In the genomic region with DNA sequence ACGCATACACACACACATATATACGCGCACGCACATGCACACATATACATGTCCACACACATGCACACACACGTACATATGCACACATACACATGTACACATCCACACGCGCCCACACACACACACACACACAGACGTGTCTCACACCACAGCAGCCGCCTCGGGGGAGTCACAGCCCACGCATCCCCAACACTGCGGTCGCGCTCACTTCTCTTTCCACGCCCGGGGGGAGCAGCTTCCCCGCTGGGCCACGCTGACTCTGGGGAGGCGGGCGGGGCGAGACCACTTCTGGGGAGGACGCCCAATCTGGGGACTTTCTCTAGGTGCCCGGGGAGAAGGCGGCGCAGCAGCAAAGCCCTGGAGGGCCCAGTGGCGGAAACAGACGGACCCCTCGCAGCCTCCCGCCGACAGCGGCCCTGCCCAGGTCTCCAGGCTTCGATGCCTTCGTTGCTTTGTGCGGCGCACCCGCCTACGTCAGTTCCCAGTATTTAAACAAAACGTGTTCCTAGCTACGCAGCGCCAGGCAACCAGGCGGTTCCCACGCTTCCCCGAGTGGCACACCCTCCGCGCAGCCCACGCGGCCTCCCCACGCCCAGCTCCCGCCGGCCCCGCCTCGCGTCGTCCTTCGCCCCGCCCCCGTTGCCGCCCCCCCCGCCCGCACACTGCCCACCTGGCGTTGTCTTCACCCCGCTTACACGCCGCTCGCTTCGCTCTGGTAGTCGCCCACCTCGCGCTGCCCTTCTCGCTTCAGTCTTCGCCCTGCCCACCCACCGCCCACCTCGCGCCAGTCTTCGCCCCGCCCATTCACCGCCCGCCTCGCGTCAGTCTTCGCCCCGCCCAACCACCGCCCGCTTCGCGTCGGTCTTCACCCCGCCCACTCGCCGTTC, we compare ENCODE assay signal across 8 cellular contexts. TPM values are rescaled to one million over a fixed set of nuclear protein-coding genes. Genes with fewer than 3 reads are reported as not detected.
DNase-seq lines count a peak whose midpoint lies in the region; ATAC-seq and TF ChIP-seq lines count a peak whose summit lies in the region.

No MANE protein-coding gene starts in this region.

- DNase-seq in BJ (ENCODE audit: low read depth) (no peak), HPDE6-E6E7 (ENCODE audit: extremely low spot score) (peak; percentile 86), dermis blood vessel endothelial cell (peak; percentile 37), midbrain (lab: John Stamatoyannopoulos, UW) (peak; percentile 91), OCI-M1 (lab: John Stamatoyannopoulos, UW) (no peak)
- peak; percentile 84 for DNase-seq in stimulated activated naive B cell treated with anti-CD40 and anti-IgM and Interleukin-4, amounts not matched to agents 10 μg/mL and 1 μg/mL and 100 μg/mL, for 72 hours

- peak; percentile 58 for ATAC-seq in GM19395 (IDR thresholded peaks at IDR 0.05; ENCODE audit: unreplicated experiment)
- peak; percentile 66 to 72 for ATAC-seq in stimulated activated naive B cell treated with anti-CD40 and anti-IgM and Interleukin-4, amounts not matched to agents 10 μg/mL and 1 μg/mL and 100 μg/mL, for 72 hours (replicated peaks)

- peaks cover 17 to 37% of the 10 kb centered on the region in 2 donors for H3K36me3 Mint-ChIP-seq in stimulated activated naive B cell treated with anti-CD40 and anti-IgM and Interleukin-4, amounts not matched to agents 10 μg/mL and 1 μg/mL and 100 μg/mL, for 72 hours

- H3K27me3 ChIP-seq in BJ (ENCODE audit: control insufficient read depth, insufficient read depth, low read length) = no peaks in the 10 kb centered on the region

- CTCF ChIA-PET in BJ (lab: Yijun Ruan, JAX) = interaction anchor here (1.3 to 2.0 kb wide), 2 partner anchors 10 to 120 kb away, joined by 5 to 6 read pairs; no protein-coding TSS in a partner anchor

- POLR2A ChIA-PET in BJ (lab: Charles Lee) = interaction anchor here (0.5 to 0.6 kb wide), 3 partner anchors 48 to 134 kb away, joined by 3 to 20 read pairs (median 12); no protein-coding TSS in a partner anchor

- no peak for TF ChIP-seq CTCF in BJ (IDR thresholded peaks at IDR 0.05; ENCODE audit: insufficient read depth, low read depth, low read length)
- no peak for TF ChIP-seq CTCF in VCaP (conservative IDR thresholded peaks at IDR 0.05)

- H3K4me1 Mint-ChIP-seq in stimulated activated naive B cell treated with anti-CD40 and anti-IgM and Interleukin-4, amounts not matched to agents 10 μg/mL and 1 μg/mL and 100 μg/mL, for 72 hours = peaks cover 23 to 28% of the 10 kb centered on the region in 2 donors

- peaks cover 2% of the 10 kb centered on the region; the same call in 1 of the 2 replicates for H3K36me3 ChIP-seq in BJ (ENCODE audit: control insufficient read depth, insufficient read depth, low read length)

- peak overlapping the region; percentile 84 for H3K4me3 ChIP-seq in BJ (ENCODE audit: low read depth, low read length)

- H3K4me3 Mint-ChIP-seq in stimulated activated naive B cell treated with anti-CD40 and anti-IgM and Interleukin-4, amounts not matched to agents 10 μg/mL and 1 μg/mL and 100 μg/mL, for 72 hours = peak overlapping the region; percentile 86 to 92

- peak overlapping the region; percentile 80 for H3K27ac ChIP-seq in VCaP

- peaks cover 6 to 7% of the 10 kb centered on the region in 2 donors for H3K9me3 Mint-ChIP-seq in stimulated activated naive B cell treated with anti-CD40 and anti-IgM and Interleukin-4, amounts not matched to agents 10 μg/mL and 1 μg/mL and 100 μg/mL, for 72 hours

- peak overlapping the region; percentile 97 for H3K27ac Mint-ChIP-seq in stimulated activated naive B cell treated with anti-CD40 and anti-IgM and Interleukin-4, amounts not matched to agents 10 μg/mL and 1 μg/mL and 100 μg/mL, for 72 hours

- H3K27me3 Mint-ChIP-seq in stimulated activated naive B cell treated with anti-CD40 and anti-IgM and Interleukin-4, amounts not matched to agents 10 μg/mL and 1 μg/mL and 100 μg/mL, for 72 hours = no peaks in the 10 kb centered on the region

RNA-seq across cellular contexts. Expression of a gene that starts 0.8 kb away (rescaled TPM):
- polyA plus RNA-seq in BJ (2011; rRNA removed) = 26.1 and 32.4 TPM in 2 replicates
- 8.7 and 14.3 TPM in 2 replicates for polyA minus RNA-seq in BJ (2011; rRNA and poly(A)+ RNA removed)
- 17.2 and 40.3 TPM in 2 replicates for total RNA-seq in dermis blood vessel endothelial cell

RNA-seq across cellular contexts. Expression of a gene that starts 45.1 kb away (rescaled TPM):
- 95.8 and 117 TPM in 2 replicates for polyA plus RNA-seq in BJ (2011; rRNA removed)
- polyA minus RNA-seq in BJ (2011; rRNA and poly(A)+ RNA removed) = 32.8 and 38.3 TPM in 2 replicates
- total RNA-seq in dermis blood vessel endothelial cell = 56.0 and 74.9 TPM in 2 replicates

Comparison
In these comparisons a context has a peak if more than half of its experiments do, and no peak if none do; other contexts are left out.
1. DNase-seq: peak in HPDE6-E6E7 (single experiment), dermis blood vessel endothelial cell (single experiment), midbrain (single experiment) and stimulated activated naive B cell treated with anti-CD40 and anti-IgM and Interleukin-4, amounts not matched to agents 10 μg/mL and 1 μg/mL and 100 μg/mL, for 72 hours (single experiment); none in BJ (single experiment) and OCI-M1 (single experiment).